Comparison of ENCODE assay signal across 12 cellular contexts in the genomic region with DNA sequence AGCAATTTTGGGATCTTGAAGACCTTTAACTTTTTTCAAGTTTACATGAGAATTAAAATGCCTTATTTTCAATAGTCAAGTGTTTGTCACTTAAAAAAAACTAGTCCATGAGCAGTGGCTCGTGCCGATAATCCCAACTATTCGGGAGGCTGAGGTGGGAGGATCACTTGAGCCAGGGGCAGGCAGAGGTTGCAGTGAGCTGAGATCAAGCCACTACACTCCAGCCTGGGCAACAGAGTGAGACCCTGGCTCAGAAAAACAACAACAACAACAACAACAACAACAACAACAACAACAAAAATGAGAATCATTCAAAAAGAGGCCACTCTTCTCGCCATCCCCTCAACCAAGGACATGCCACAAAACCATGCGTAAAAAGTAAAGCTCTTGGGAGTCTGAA. TPM values are rescaled to one million over a fixed set of nuclear protein-coding genes. Genes with fewer than 3 reads are reported as not detected.
DNase-seq lines count a peak whose midpoint lies in the region; ATAC-seq and TF ChIP-seq lines count a peak whose summit lies in the region.
"Had no signal": no experiment of that assay in that cellular context is flagged by ENCODE, and none has a peak within 500 bp of the region (broad histone marks: within the 10 kb centered on the region; RNA-seq: fewer than 3 reads in every experiment).

No MANE protein-coding gene starts in this region.

- H3K36me3 ChIP-seq in mammary epithelial cell (ENCODE audit: insufficient read depth, low read length): no peaks in the 10 kb centered on the region
- H3K36me3 ChIP-seq in SK-N-MC (ENCODE audit: insufficient read depth, low read length): no peaks in the 10 kb centered on the region
- no peaks in the 10 kb centered on the region for H3K36me3 ChIP-seq in endodermal cell (ENCODE audit: control insufficient read depth, insufficient read depth, low read length)
- no peaks in the 10 kb centered on the region for H3K36me3 ChIP-seq in subcutaneous abdominal adipose tissue (ENCODE audit: control insufficient read depth in 5 of 5, insufficient read depth in 5 of 5, low read length in 5 of 5)
- H3K36me3 ChIP-seq: transverse colon had no signal

- intact Hi-C loops in MCF 10A (cut with micrococcal nuclease): loop anchor here (5.0 to 10.0 kb wide), 5 partner anchors 43 to 316 kb away; no protein-coding TSS in a partner anchor
- intact Hi-C loops in mammary epithelial cell (cut with micrococcal nuclease): loop anchor here (5.0 to 10.0 kb wide), 2 partner anchors 48 to 256 kb away; no protein-coding TSS in a partner anchor
- intact Hi-C loops in natural killer cell (cut with micrococcal nuclease): loop anchor here (5.0 to 10.0 kb wide), 2 partner anchors 73 to 436 kb away; no protein-coding TSS in a partner anchor

- H3K4me1 ChIP-seq in mammary epithelial cell (ENCODE audit: insufficient read depth, low read length): peaks cover 16% of the 10 kb centered on the region
- H3K4me1 ChIP-seq in endodermal cell (ENCODE audit: control insufficient read depth, insufficient read depth, low read length): peaks cover 13% of the 10 kb centered on the region
- H3K4me1 ChIP-seq in subcutaneous abdominal adipose tissue (ENCODE audit: control insufficient read depth in 5 of 5, insufficient read depth in 5 of 5, low read length in 5 of 5): peaks cover 5 to 68% (median 66%) of the 10 kb centered on the region in 5 donors

- BruUV-seq in MCF 10A (replicated peaks; lab: Mats Ljungman, UMichigan): no TSS peak
- BruUV-seq in mammary epithelial cell (replicated peaks; lab: Mats Ljungman, UMichigan): no TSS peak

- DNase-seq in MCF 10A (ENCODE audit: unreplicated experiment) (no peak), mammary epithelial cell (no peak), SK-N-MC (ENCODE audit: low read depth, low spot score) (no peak), endodermal cell (no peak), 8988T (no peak), natural killer cell (no peak)
- DNase-seq: DMS53, NCI-H748 treated with DMSO at 0.1 percent for 48 hours, transverse colon had no signal

- H3K27ac ChIP-seq in mammary epithelial cell (ENCODE audit: insufficient read depth, low read depth, low read length): no peak overlapping the region
- H3K27ac ChIP-seq in SK-N-MC: peak overlapping the region; percentile 59
- no peak overlapping the region for H3K27ac ChIP-seq in endodermal cell (ENCODE audit: low read depth, low read length)
- peak overlapping the region; percentile 96 for H3K27ac ChIP-seq in subcutaneous abdominal adipose tissue (ENCODE audit: low read depth, low read length)
- H3K27ac ChIP-seq: transverse colon had no signal

- POLR2A ChIA-PET in MCF 10A (lab: Yijun Ruan, JAX): interaction anchor here (0.6 to 2.2 kb wide), 7 partner anchors 9 to 540 kb away, joined by 3 to 16 read pairs (median 4); no protein-coding TSS in a partner anchor

- WGBS in mammary epithelial cell (ENCODE audit: low coverage, missing lambda C conversion rate): 98% methylated on average over 5 of the region's 5 CpGs
- WGBS in endodermal cell (ENCODE audit: insufficient coverage in 1 of 2, insufficient read length in 1 of 2), 2 experiments: 97 to 100% methylated on average over 3 to 5 of the region's 5 CpGs

- in situ Hi-C loops in mammary epithelial cell (cut with MboI; ENCODE audit: low sequenced_read_pairs in 2 of 2): no loop called here

- no peak overlapping the region for H3K9ac ChIP-seq in mammary epithelial cell (ENCODE audit: insufficient read depth, low read length)
- no peak overlapping the region for H3K9ac ChIP-seq in SK-N-MC (ENCODE audit: insufficient read length)
- no peak overlapping the region for H3K9ac ChIP-seq in endodermal cell (ENCODE audit: extremely low read depth, low read length, poor library complexity, severe bottlenecking)
- no peak overlapping the region for H3K9ac ChIP-seq in subcutaneous abdominal adipose tissue (ENCODE audit: low read length in 5 of 5)

- H3K9me3 ChIP-seq in mammary epithelial cell (replicated peaks; ENCODE audit: insufficient read depth, low read length) (no peaks in the 10 kb centered on the region), SK-N-MC (ENCODE audit: low read depth, low read length) (no peaks in the 10 kb centered on the region), endodermal cell (ENCODE audit: control insufficient read depth, low read length) (no peaks in the 10 kb centered on the region), subcutaneous abdominal adipose tissue (ENCODE audit: control insufficient read depth in 5 of 5, low read length in 5 of 5) (no peaks in the 10 kb centered on the region)
- H3K9me3 ChIP-seq: transverse colon had no signal

- no peaks in the 10 kb centered on the region for H3K27me3 Mint-ChIP-seq in MCF 10A (ENCODE audit: insufficient read depth, unreplicated experiment)
- no peaks in the 10 kb centered on the region for H3K27me3 Mint-ChIP-seq in endodermal cell (ENCODE audit: insufficient read depth)
- H3K27me3 Mint-ChIP-seq in natural killer cell (ENCODE audit: low read depth in 2 of 2): no peaks in the 10 kb centered on the region
- H3K27me3 Mint-ChIP-seq: memory B cell had no signal

- H3K4me3 Mint-ChIP-seq in MCF 10A (ENCODE audit: unreplicated experiment) (peak overlapping the region; percentile 90), endodermal cell (no peak overlapping the region), natural killer cell (no peak overlapping the region)
- H3K4me3 Mint-ChIP-seq: memory B cell had no signal

- no peak for TF ChIP-seq CTCF in MCF 10A (IDR thresholded peaks at IDR 0.05; ENCODE audit: unreplicated experiment)
- TF ChIP-seq CTCF in mammary epithelial cell (conservative IDR thresholded peaks at IDR 0.05 in 1 of 2, IDR thresholded peaks at IDR 0.05 in 1 of 2; ENCODE audit: extremely low read depth in 1 of 2, insufficient read depth in 1 of 2, low read depth in 1 of 2, low read length in 2 of 2): no peak
- no peak for TF ChIP-seq CTCF in endodermal cell (conservative IDR thresholded peaks at IDR 0.05)
- no peak for TF ChIP-seq CTCF in natural killer cell (IDR thresholded peaks at IDR 0.05)

- no peak overlapping the region for H3K4me2 ChIP-seq in mammary epithelial cell (ENCODE audit: insufficient read depth, low read depth, low read length)

- H3K27ac Mint-ChIP-seq in MCF 10A (ENCODE audit: low read depth, unreplicated experiment) (peak overlapping the region; percentile 63), endodermal cell (peak overlapping the region; percentile 89), natural killer cell (no peak overlapping the region)

- dilution Hi-C loops in mammary epithelial cell (cut with HindIII; ENCODE audit: low sequenced_read_pairs): no loop called here

- H3K79me2 ChIP-seq in mammary epithelial cell (ENCODE audit: insufficient read depth, low read length): peaks cover 38% of the 10 kb centered on the region

- peaks cover 94% of the 10 kb centered on the region for H3K36me3 Mint-ChIP-seq in MCF 10A (ENCODE audit: insufficient read depth, unreplicated experiment)
- H3K36me3 Mint-ChIP-seq in endodermal cell (ENCODE audit: low read depth): peaks cover 15% of the 10 kb centered on the region
- no peaks in the 10 kb centered on the region for H3K36me3 Mint-ChIP-seq in natural killer cell

- H4K20me1 ChIP-seq in mammary epithelial cell (ENCODE audit: insufficient read depth, low read length): no peaks in the 10 kb centered on the region

- CTCF ChIA-PET in MCF 10A (lab: Yijun Ruan, JAX) (interaction anchor here (0.6 to 0.7 kb wide), 2 partner anchors 463 to 594 kb away, joined by 3 read pairs; no protein-coding TSS in a partner anchor), mammary epithelial cell (lab: Charles Lee; ENCODE audit: low non-redundant PET) (no interaction called here)

- H3K4me3 ChIP-seq in mammary epithelial cell (replicated peaks in 1 of 3; ENCODE audit: insufficient read depth in 1 of 3, low read depth in 2 of 3, low read length in 3 of 3): no peak overlapping the region
- no peak overlapping the region for H3K4me3 ChIP-seq in SK-N-MC
- H3K4me3 ChIP-seq in endodermal cell (ENCODE audit: low read length): no peak overlapping the region
- H3K4me3 ChIP-seq in subcutaneous abdominal adipose tissue (ENCODE audit: low read depth in 1 of 5, low read length in 5 of 5): peak overlapping the region in 2 of 5 donors; percentile 2 to 31
- H3K4me3 ChIP-seq: transverse colon had no signal

- H3K9me3 Mint-ChIP-seq in MCF 10A (ENCODE audit: unreplicated experiment) (peaks cover 7% of the 10 kb centered on the region), endodermal cell (peaks cover 2% of the 10 kb centered on the region), natural killer cell (no peaks in the 10 kb centered on the region)
- H3K9me3 Mint-ChIP-seq: memory B cell had no signal

- no peak for ATAC-seq in GM21737 (IDR thresholded peaks at IDR 0.05; ENCODE audit: unreplicated experiment)
- no peak for ATAC-seq in natural killer cell

- H3K4me1 Mint-ChIP-seq in MCF 10A (ENCODE audit: insufficient read depth, unreplicated experiment) (peaks cover 38% of the 10 kb centered on the region), endodermal cell (peaks cover 35% of the 10 kb centered on the region), natural killer cell (peaks cover 35 to 37% of the 10 kb centered on the region in 2 donors)

- no peaks in the 10 kb centered on the region for H3K27me3 ChIP-seq in mammary epithelial cell (ENCODE audit: insufficient read depth, low read length)
- no peaks in the 10 kb centered on the region for H3K27me3 ChIP-seq in endodermal cell (ENCODE audit: control insufficient read depth, insufficient read depth, low read length, poor library complexity, severe bottlenecking)
- no peaks in the 10 kb centered on the region for H3K27me3 ChIP-seq in subcutaneous abdominal adipose tissue (ENCODE audit: control insufficient read depth in 5 of 5, insufficient read depth in 4 of 5, low read length in 5 of 5)
- H3K27me3 ChIP-seq: transverse colon had no signal

- H2AFZ ChIP-seq in mammary epithelial cell (ENCODE audit: low read depth, low read length): no peak overlapping the region

RNA-seq across cellular contexts. Expression of a gene that starts 5.7 kb away (rescaled TPM):
- total RNA-seq in MCF 10A (2022): 37.1 and 37.7 TPM in 2 replicates
- total RNA-seq in mammary epithelial cell: 10 to 100 TPM; 10.1 to 23.3 TPM
- 3.3 TPM for polyA plus RNA-seq in mammary epithelial cell
- 15.0 TPM for polyA minus RNA-seq in mammary epithelial cell
- total RNA-seq in endodermal cell: 10 to 100 TPM; 20.1 to 29.7 TPM
- 10.5 TPM for polyA plus RNA-seq in endodermal cell (2013, experiment 1 of 2)
- 10.4 TPM for polyA plus RNA-seq in endodermal cell (2013, experiment 2 of 2)
- total RNA-seq in natural killer cell: 10 to 100 TPM; 23.9 to 29.8 (median 27.6) TPM

Comparison
In these comparisons a context has a peak if more than half of its experiments do, and no peak if none do; other contexts are left out.
1. H3K27ac Mint-ChIP-seq: peak in MCF 10A (single experiment) and endodermal cell (single experiment); none in natural killer cell (0 of 2).
2. H3K27ac ChIP-seq: peak in SK-N-MC (single experiment) and subcutaneous abdominal adipose tissue (single experiment); none in mammary epithelial cell (single experiment) and endodermal cell (single experiment).